ENCODE assay signal across 16 cellular contexts in the genomic region with DNA sequence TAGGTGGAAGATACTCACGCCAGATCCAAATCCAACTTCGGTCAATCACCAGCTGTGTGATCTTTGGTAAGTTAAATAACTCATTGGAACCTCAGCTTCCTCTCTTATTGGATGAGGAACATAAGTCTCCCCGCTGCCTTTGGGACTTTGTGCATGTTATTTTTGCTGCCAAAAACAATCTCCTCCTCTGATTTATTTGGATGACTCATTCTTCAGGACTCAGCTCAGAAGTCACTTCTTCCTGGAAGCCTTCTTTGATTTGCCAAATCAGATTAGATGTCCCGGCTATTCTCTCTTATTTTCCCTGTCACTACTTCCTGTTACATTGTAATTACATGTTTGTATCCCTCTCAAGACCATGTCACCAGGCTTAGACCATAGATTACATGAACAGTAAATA.
"Had no signal": no experiment of that assay in that cellular context is flagged by ENCODE, and none has a peak within 500 bp of the region (broad histone marks: within the 10 kb centered on the region; RNA-seq: fewer than 3 reads in every experiment).

No MANE protein-coding gene starts in this region.

- FAIRE-seq: astrocyte, endometrium had no signal

- H3K4me3 ChIP-seq: esophagus muscularis mucosa, gastroesophageal sphincter, neural progenitor cell, ovary, stomach, thoracic aorta had no signal

- H2AFZ ChIP-seq: neural progenitor cell had no signal

- H3K4me1 ChIP-seq: esophagus muscularis mucosa, gastroesophageal sphincter, neural progenitor cell, stomach had no signal

- H3K27me3 Mint-ChIP-seq: naive B cell had no signal

- H3K9ac ChIP-seq: neural progenitor cell had no signal

- H3K4me3 Mint-ChIP-seq: naive B cell, neural progenitor cell had no signal

- H3K27ac Mint-ChIP-seq: naive B cell, neural progenitor cell had no signal

- H3K9me3 ChIP-seq: thoracic aorta had no signal

- H3K27ac ChIP-seq: esophagus muscularis mucosa, gastroesophageal sphincter, neural progenitor cell, ovary, stomach, thoracic aorta had no signal

- H3K4me2 ChIP-seq: neural progenitor cell had no signal

- H3K4me1 Mint-ChIP-seq: naive B cell, neural progenitor cell had no signal

- H3K36me3 ChIP-seq: esophagus muscularis mucosa, gastroesophageal sphincter, neural progenitor cell, ovary, stomach, thoracic aorta had no signal

- DNase-seq: activated CD4-positive, alpha-beta T cell treated with anti-CD3 and anti-CD28 coated beads, Interleukin-2, amount 50 U/mL, for 1 hour; activated CD8-positive, alpha-beta memory T cell treated with anti-CD3 and anti-CD28 coated beads for 24 hours; activated gamma-delta T cell treated with Interleukin-2 at 50 U/mL for 16 hours; islet precursor cell; mammary epithelial cell; naive B cell; ovary; stimulated activated CD4-positive, alpha-beta T cell treated with anti-CD3 and anti-CD28 coated beads, Interleukin-1b, Interleukin-23, amount 100 ng/mL, for 48 hours; stomach; T-helper 9 cell had no signal

- H3K36me3 Mint-ChIP-seq: naive B cell, neural progenitor cell had no signal

- H3K27me3 ChIP-seq: esophagus muscularis mucosa, gastroesophageal sphincter, neural progenitor cell, ovary, stomach had no signal
